8 cellular contexts compared by ENCODE assay signal in the genomic region with DNA sequence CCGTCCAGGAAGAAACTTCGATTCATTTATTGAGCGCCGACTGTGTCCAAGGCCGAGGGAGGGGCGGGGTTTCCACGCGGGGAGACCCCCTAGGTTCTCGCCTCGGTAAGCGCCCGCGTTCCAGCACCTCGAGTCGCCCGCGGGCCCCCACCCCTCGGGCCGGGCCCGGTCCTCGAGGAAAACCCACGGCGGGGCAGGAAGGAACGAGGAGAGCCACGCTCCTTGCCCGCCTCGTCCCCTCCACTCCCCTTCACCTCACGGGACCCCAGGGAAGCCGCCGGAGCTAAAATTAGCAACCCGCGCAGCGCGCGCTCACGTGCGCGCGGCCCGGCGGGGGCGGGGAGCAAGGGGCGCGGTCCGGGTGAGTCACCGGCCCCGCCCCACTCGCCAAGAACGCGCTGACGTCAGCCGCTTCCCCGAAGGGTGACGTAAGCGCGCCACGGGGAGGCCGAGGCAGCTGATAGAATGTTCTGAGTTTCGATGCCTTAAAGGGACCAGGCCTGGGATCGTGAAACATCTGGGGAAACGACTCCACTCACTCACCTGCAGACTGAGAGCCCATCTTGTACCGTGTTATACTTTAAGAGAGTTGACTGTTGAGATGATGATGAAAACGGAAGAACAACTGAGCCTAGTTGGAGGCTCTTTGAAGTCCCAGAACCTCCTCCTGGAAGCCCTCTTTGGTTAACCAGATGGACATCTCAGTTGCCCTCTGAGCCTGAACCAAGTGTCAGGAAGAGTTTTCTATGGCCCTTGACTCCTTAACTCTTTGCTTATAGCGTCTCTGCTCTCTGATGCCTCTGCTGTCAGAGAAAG. TPM values are rescaled to one million over a fixed set of nuclear protein-coding genes. Genes with fewer than 3 reads are reported as not detected.
DNase-seq lines count a peak whose midpoint lies in the region; ATAC-seq and TF ChIP-seq lines count a peak whose summit lies in the region.

No MANE protein-coding gene starts in this region.

- peak overlapping the region; percentile 94 for H3K27ac Mint-ChIP-seq in endodermal cell

- H3K27me3 ChIP-seq in endodermal cell (ENCODE audit: control insufficient read depth, insufficient read depth, low read length, poor library complexity, severe bottlenecking) = no peaks in the 10 kb centered on the region

- DNase-seq in Caki2 (ENCODE audit: low read depth) (peak; percentile 88), HT-29 (ENCODE audit: low spot score) (peak; percentile 95), NOMO-1 treated with dmso at 0.1 percent for 144 hours (lab: John Stamatoyannopoulos, UW; ENCODE audit: unreplicated experiment) (peak; percentile 67), endodermal cell (peak; percentile 96), mesenteric fat pad (ENCODE audit: low spot score) (peak; percentile 97)
- DNase-seq in activated CD8-positive, alpha-beta memory T cell treated with anti-CD3 and anti-CD28 coated beads, Interleukin-2, amount 50 U/mL, for 24 hours (ENCODE audit: extremely low read depth) = peak; percentile 63
- peak; percentile 79 for DNase-seq in stimulated activated CD8-positive, alpha-beta memory T cell treated with anti-CD3 and anti-CD28 coated beads, Interleukin-15, amount 100 ng/mL, for 1 hour (ENCODE audit: low read depth)

- no peaks in the 10 kb centered on the region for H3K36me3 Mint-ChIP-seq in endodermal cell (ENCODE audit: low read depth)

- peak; percentile 26 for TF ChIP-seq CTCF in endodermal cell (conservative IDR thresholded peaks at IDR 0.05)

- WGBS in endodermal cell (ENCODE audit: insufficient coverage in 1 of 2, insufficient read length in 1 of 2), 2 experiments = 5 to 9% methylated on average over 26 to 64 of the region's 64 CpGs

- peak overlapping the region; percentile 74 for H3K4me3 ChIP-seq in endodermal cell (ENCODE audit: low read length)

- peak overlapping the region; percentile 92 for H3K9ac ChIP-seq in endodermal cell (ENCODE audit: extremely low read depth, low read length, poor library complexity, severe bottlenecking)

- H3K4me3 Mint-ChIP-seq in endodermal cell = peak overlapping the region; percentile 62

- H3K9me3 Mint-ChIP-seq in endodermal cell = peaks cover 8% of the 10 kb centered on the region

- H3K4me1 Mint-ChIP-seq in endodermal cell = peaks cover 13% of the 10 kb centered on the region

- H3K27me3 Mint-ChIP-seq in endodermal cell (ENCODE audit: insufficient read depth) = no peaks in the 10 kb centered on the region

- in situ Hi-C loops in Caki2 (cut with HindIII; ENCODE audit: low pct_unique_long_range_greater_than_20kb, low sequenced_read_pairs) = no loop called here

- peak overlapping the region; percentile 68 for H3K27ac ChIP-seq in endodermal cell (ENCODE audit: low read depth, low read length)

- ATAC-seq in GM21367 (IDR thresholded peaks at IDR 0.05; ENCODE audit: unreplicated experiment) = peak; percentile 91

- H3K36me3 ChIP-seq in endodermal cell (ENCODE audit: control insufficient read depth, insufficient read depth, low read length) = no peaks in the 10 kb centered on the region

- no peaks in the 10 kb centered on the region for H3K4me1 ChIP-seq in endodermal cell (ENCODE audit: control insufficient read depth, insufficient read depth, low read length)

- peaks cover 9% of the 10 kb centered on the region for H3K9me3 ChIP-seq in endodermal cell (ENCODE audit: control insufficient read depth, low read length)

RNA-seq across cellular contexts. Expression of a gene that starts 49.7 kb away (rescaled TPM):
- 30.0 and 39.7 TPM in 2 replicates for total RNA-seq in Caki2 (2014; rRNA removed; shearing (Covaris generic); ENCODE audit: low replicate concordance)
- total RNA-seq in HT-29 (2014; rRNA removed; shearing (Covaris generic)) = 104 and 105 TPM in 2 replicates
- total RNA-seq in endodermal cell (10 to 100 TPM; 12.6 to 24.0 TPM), mesenteric fat pad (113 TPM)
- polyA plus RNA-seq in endodermal cell (2013, experiment 1 of 2) = 26.0 TPM
- polyA plus RNA-seq in endodermal cell (2013, experiment 2 of 2) = 20.3 TPM

Comparison
In these comparisons a context has a peak if more than half of its experiments do, and no peak if none do; other contexts are left out.
1. Peak in every context shown above with its lines: DNase-seq, ATAC-seq, H3K4me3 ChIP-seq and H3K27ac ChIP-seq.